ENCODE assay signal across 25 cellular contexts in genomic region chr10:5735119-5735518, GRCh38.
"Had no signal": no experiment of that assay in that cellular context is flagged by ENCODE, and none has a peak within 500 bp of the region (broad histone marks: within the 10 kb centered on the region; RNA-seq: fewer than 3 reads in every experiment).

No MANE protein-coding gene starts in this region.

- ATAC-seq: left ventricle myocardium superior; natural killer cell treated with Interleukin-12 subunit alpha and Interleukin-12 subunit beta and Interleukin-15 and Interleukin-18, amount 100 ng/mL, for 72 hours had no signal

- H3K9me3 Mint-ChIP-seq: activated CD4-positive, alpha-beta memory T cell treated with anti-CD3 and anti-CD28 coated beads for 36 hours; activated naive CD4-positive, alpha-beta T cell treated with anti-CD3 and anti-CD28 coated beads, Interleukin-2, amount 50 U/mL, for 24 hours; natural killer cell treated with Interleukin-12 subunit alpha and Interleukin-12 subunit beta and Interleukin-15 and Interleukin-18, amount 100 ng/mL, for 72 hours had no signal

- DNase-seq: activated CD4-positive, alpha-beta memory T cell treated with anti-CD3 and anti-CD28 coated beads for 36 hours; activated CD4-positive, alpha-beta T cell treated with anti-CD3 and anti-CD28 coated beads for 1 hour; activated CD8-positive, alpha-beta memory T cell treated with anti-CD3 and anti-CD28 coated beads, Interleukin-2, amount 50 U/mL, for 4 hours; amniotic stem cell; caudate nucleus; effector memory CD4-positive, alpha-beta T cell; foreskin fibroblast; glutamatergic neuron; hypothalamus; kidney glomerular epithelial cell; left ventricle myocardium superior; mesenchymal stem cell; nucleus accumbens; posterior cingulate gyrus; SK-N-SH; stimulated activated CD4-positive, alpha-beta T cell treated with anti-CD3 and anti-CD28 coated beads, Interleukin-15, amount 100 ng/mL, for 24 hours; stimulated activated CD4-positive, alpha-beta T cell treated with anti-CD3 and anti-CD28 coated beads, Interleukin-4, amount 100 ng/mL, for 1 hour; stimulated activated naive CD4-positive, alpha-beta T cell treated with Interleukin-2 at 50 U/mL for 16 hours; T-helper 1 cell; upper lobe of left lung had no signal

- H3K27me3 ChIP-seq: right atrium auricular region, suprapubic skin, upper lobe of left lung had no signal

- H3K27ac ChIP-seq: right atrium auricular region, skin epidermis, suprapubic skin, upper lobe of left lung had no signal

- H3K4me3 Mint-ChIP-seq: activated CD4-positive, alpha-beta memory T cell treated with anti-CD3 and anti-CD28 coated beads for 36 hours; activated naive CD4-positive, alpha-beta T cell treated with anti-CD3 and anti-CD28 coated beads, Interleukin-2, amount 50 U/mL, for 24 hours; natural killer cell treated with Interleukin-12 subunit alpha and Interleukin-12 subunit beta and Interleukin-15 and Interleukin-18, amount 100 ng/mL, for 72 hours had no signal

- H3K27me3 Mint-ChIP-seq: activated CD4-positive, alpha-beta memory T cell treated with anti-CD3 and anti-CD28 coated beads for 36 hours; activated naive CD4-positive, alpha-beta T cell treated with anti-CD3 and anti-CD28 coated beads, Interleukin-2, amount 50 U/mL, for 24 hours; natural killer cell treated with Interleukin-12 subunit alpha and Interleukin-12 subunit beta and Interleukin-15 and Interleukin-18, amount 100 ng/mL, for 72 hours had no signal

- H3K9ac ChIP-seq: SK-N-SH had no signal

- H3K4me1 ChIP-seq: right atrium auricular region, suprapubic skin, upper lobe of left lung had no signal

- H3K4me3 ChIP-seq: right atrium auricular region, skin epidermis, suprapubic skin, upper lobe of left lung had no signal

- H3K9me3 ChIP-seq: right atrium auricular region, SK-N-SH, suprapubic skin, upper lobe of left lung had no signal

- H3K27ac Mint-ChIP-seq: activated CD4-positive, alpha-beta memory T cell treated with anti-CD3 and anti-CD28 coated beads for 36 hours had no signal

- H3K4me2 ChIP-seq: SK-N-SH had no signal
